Comparison of ENCODE assay signal across 11 cellular contexts in genomic region chr11:61918251-61919112, GRCh38. TPM values are rescaled to one million over a fixed set of nuclear protein-coding genes. Genes with fewer than 3 reads are reported as not detected.
DNase-seq lines count a peak whose midpoint lies in the region; ATAC-seq and TF ChIP-seq lines count a peak whose summit lies in the region.
"Had no signal": no experiment of that assay in that cellular context is flagged by ENCODE, and none has a peak within 500 bp of the region (broad histone marks: within the 10 kb centered on the region; RNA-seq: fewer than 3 reads in every experiment).

No MANE protein-coding gene starts in this region.

- H3K9me3 ChIP-seq in T-helper 17 cell (ENCODE audit: control insufficient read depth, low read length, poor library complexity, severe bottlenecking) = no peaks in the 10 kb centered on the region
- H3K9me3 ChIP-seq in hepatocyte (ENCODE audit: low read depth) = no peaks in the 10 kb centered on the region
- H3K9me3 ChIP-seq in skeletal muscle tissue (ENCODE audit: control insufficient read depth in 3 of 3, low read length in 3 of 3) = no peaks in the 10 kb centered on the region

- H3K4me1 ChIP-seq in hepatocyte (ENCODE audit: insufficient read depth) = peaks cover 32% of the 10 kb centered on the region
- H3K4me1 ChIP-seq in skeletal muscle tissue (ENCODE audit: control insufficient read depth in 3 of 3, insufficient read depth in 3 of 3, low read length in 3 of 3) = peaks cover 36 to 40% (median 36%) of the 10 kb centered on the region in 3 donors

- H3K36me3 Mint-ChIP-seq in T-helper 17 cell (ENCODE audit: low read depth) = peaks cover 7% of the 10 kb centered on the region

- H3K27me3 Mint-ChIP-seq in T-helper 17 cell = peaks cover 65% of the 10 kb centered on the region

- WGBS in hepatocyte (ENCODE audit: low lambda C conversion rate, missing lambda C conversion rate) = 90% methylated on average over 14 of the region's 14 CpGs

- H4K20me1 ChIP-seq in hepatocyte (ENCODE audit: insufficient read depth, poor library complexity, severe bottlenecking) = no peaks in the 10 kb centered on the region

- DNase-seq in GM03348 (ENCODE audit: low spot score) = peak; percentile 39
- DNase-seq in T-helper 17 cell = no peak
- no peak for DNase-seq in hepatocyte (ENCODE audit: low spot score)
- DNase-seq in anterior cingulate cortex (lab: John Stamatoyannopoulos, UW) = no peak
- no peak for DNase-seq in activated gamma-delta T cell treated with Interleukin-2 at 50 U/mL for 16 hours
- no peak for DNase-seq in NCI-H524 treated with DMSO at 0.1 percent for 48 hours (lab: John Stamatoyannopoulos, UW)
- DNase-seq: NCI-H1694 had no signal

- TF ChIP-seq CTCF in hepatocyte (IDR thresholded peaks at IDR 0.05; ENCODE audit: poor library complexity) = no peak

- H3K9ac ChIP-seq in skeletal muscle tissue (ENCODE audit: low read depth in 1 of 3, low read length in 3 of 3) = peak overlapping the region in 2 of 3 donors; percentile 8 to 79

- peak overlapping the region; percentile 94 for H3K4me2 ChIP-seq in hepatocyte

- H3K36me3 ChIP-seq in hepatocyte (replicated peaks; ENCODE audit: insufficient read depth, low read depth) (no peaks in the 10 kb centered on the region), skeletal muscle tissue (ENCODE audit: control insufficient read depth in 3 of 3, insufficient read depth in 3 of 3, low read length in 3 of 3) (no peaks in the 10 kb centered on the region)

- no peak overlapping the region for H2AFZ ChIP-seq in hepatocyte

- H3K9me2 ChIP-seq in hepatocyte (replicated peaks; ENCODE audit: insufficient read depth) = no peaks in the 10 kb centered on the region

- H3K4me3 ChIP-seq in hepatocyte = no peak overlapping the region
- H3K4me3 ChIP-seq in skeletal muscle tissue (ENCODE audit: low read length in 3 of 3) = no peak overlapping the region
- H3K4me3 ChIP-seq: GM12878 had no signal

- H3K4me1 Mint-ChIP-seq in T-helper 17 cell = peaks cover 14% of the 10 kb centered on the region

- H3K27ac Mint-ChIP-seq in T-helper 17 cell = no peak overlapping the region

- ATAC-seq in T-helper 17 cell (no peak), HG02763 (IDR thresholded peaks at IDR 0.05; ENCODE audit: unreplicated experiment) (no peak)
- ATAC-seq: GM12878 had no signal

- H3K27ac ChIP-seq in hepatocyte = peak overlapping the region; percentile 14
- peak overlapping the region; percentile 71 for H3K27ac ChIP-seq in skeletal muscle tissue (ENCODE audit: low read depth, low read length)

- H3K79me2 ChIP-seq in hepatocyte = peaks cover 19% of the 10 kb centered on the region

- H3K4me3 Mint-ChIP-seq in T-helper 17 cell = peak overlapping the region; percentile 87

- H3K27me3 ChIP-seq in hepatocyte (no peaks in the 10 kb centered on the region), skeletal muscle tissue (ENCODE audit: control insufficient read depth in 3 of 3, insufficient read depth in 3 of 3, low read length in 3 of 3) (peaks cover 11 to 32% (median 24%) of the 10 kb centered on the region in 3 donors)
- H3K27me3 ChIP-seq: dorsolateral prefrontal cortex had no signal

RNA-seq across cellular contexts. Expression of gene RAB3IL1, which starts 1.1 kb away (rescaled TPM):
- total RNA-seq in T-helper 17 cell = not detected
- total RNA-seq in hepatocyte = 9.1 and 10.8 TPM in 2 replicates
- polyA plus RNA-seq in hepatocyte = 15.4 and 18.6 TPM in 2 replicates
- total RNA-seq in skeletal muscle tissue = 9.4 TPM
- total RNA-seq: GM12878 had no signal

RNA-seq across cellular contexts. Expression of gene FADS3, which starts 27.1 kb away (rescaled TPM):
- total RNA-seq in T-helper 17 cell = 10 to 100 TPM in 1 of 2 donors, 1 to 10 TPM in 1; 8.5 to 14.5 TPM
- 19.4 and 25.0 TPM in 2 replicates for total RNA-seq in hepatocyte
- 36.0 and 37.0 TPM in 2 replicates for polyA plus RNA-seq in hepatocyte
- 43.3 TPM for total RNA-seq in skeletal muscle tissue

RNA-seq across cellular contexts. Expression of gene BEST1, which starts 31.7 kb away (rescaled TPM):
- under 1 TPM; 0.26 to 0.35 TPM for total RNA-seq in T-helper 17 cell
- 3.5 and 4.7 TPM in 2 replicates for total RNA-seq in hepatocyte
- polyA plus RNA-seq in hepatocyte = 5.7 and 6.9 TPM in 2 replicates
- total RNA-seq in skeletal muscle tissue = 2.1 TPM

RNA-seq across cellular contexts. Expression of gene FTH1, which starts 49.0 kb away (rescaled TPM):
- total RNA-seq in T-helper 17 cell (1,000 to 10,000 TPM; 1,744 to 2,260 TPM), hepatocyte (1,071 and 1,519 TPM in 2 replicates), skeletal muscle tissue (276 TPM)
- 8,379 and 8,694 TPM in 2 replicates for polyA plus RNA-seq in hepatocyte

Comparison
In these comparisons a context has a peak if more than half of its experiments do, and no peak if none do; other contexts are left out.
1. RNA of gene RAB3IL1, which starts 1.1 kb away (total RNA-seq): 9.1 to 10.8 TPM in hepatocyte and 9.4 TPM in skeletal muscle tissue (single experiment); not detected in T-helper 17 cell; every median in the first group is over 10 times any median in the second.